Comparison of ENCODE assay signal across 8 cellular contexts in genomic region chr9:63817622-63818518, GRCh38.
DNase-seq lines count a peak whose midpoint lies in the region; ATAC-seq and TF ChIP-seq lines count a peak whose summit lies in the region.

No MANE protein-coding gene starts in this region.

- H3K4me1 ChIP-seq in parathyroid adenoma = no peaks in the 10 kb centered on the region
- peaks cover 0 to 3% (median 0%) of the 10 kb centered on the region in 4 donors for H3K4me1 ChIP-seq in upper lobe of left lung

- CTCF ChIA-PET in AG04450 (lab: Charles Lee) = interaction anchor here (0.6 kb wide), 1 partner anchor 1013 kb away, joined by 5 read pairs; no protein-coding TSS in a partner anchor

- H3K27ac ChIP-seq in AG04450 (ENCODE audit: low read depth, low read length) (no peak overlapping the region), parathyroid adenoma (no peak overlapping the region), upper lobe of left lung (peak overlapping the region in 2 of 4 donors; percentile 3 to 15)

- ATAC-seq in GM19455 (IDR thresholded peaks at IDR 0.05; ENCODE audit: unreplicated experiment) (peak; percentile 65), HG03565 (IDR thresholded peaks at IDR 0.05; ENCODE audit: unreplicated experiment) (peak; percentile 47), upper lobe of left lung (ENCODE audit: low FRiP score in 2 of 2) (peak; percentile 58 to 85)

- WGBS in upper lobe of left lung, 2 donors = 19 to 37% methylated on average over 39 to 41 of the region's 41 CpGs

- POLR2A ChIA-PET in AG04450 (lab: Yijun Ruan, JAX) = no interaction called here

- no peak for TF ChIP-seq EP300 in upper lobe of left lung (IDR thresholded peaks at IDR 0.05)

- no peaks in the 10 kb centered on the region for H3K79me2 ChIP-seq in parathyroid adenoma

- DNase-seq in AG04450 (ENCODE audit: low read depth, low spot score) (no peak), activated T-cell treated with anti-CD3 and anti-CD28 coated beads for 48 hours (ENCODE audit: low read depth) (peak; percentile 57), globus pallidus (ENCODE audit: low spot score) (peak; percentile 47), upper lobe of left lung (peak; percentile 72 to 92), UCSD-AML1 (lab: John Stamatoyannopoulos, UW; ENCODE audit: unreplicated experiment) (no peak)

- H3K4me3 ChIP-seq in AG04450 (ENCODE audit: low read depth, low read length) (peak overlapping the region; percentile 66), parathyroid adenoma (ENCODE audit: low read depth, low read length) (no peak overlapping the region), upper lobe of left lung (peak overlapping the region in 3 of 4 donors; percentile 16 to 25 (median 23))

- H3K27me3 ChIP-seq in AG04450 (ENCODE audit: control insufficient read depth, insufficient read depth, low read length) (peaks cover 4% of the 10 kb centered on the region), parathyroid adenoma (ENCODE audit: control insufficient read depth, insufficient read depth, low read length) (no peaks in the 10 kb centered on the region), upper lobe of left lung (peaks cover 0 to 6% (median 0%) of the 10 kb centered on the region in 4 donors)

- H3K36me3 ChIP-seq in parathyroid adenoma (ENCODE audit: control insufficient read depth, insufficient read depth, low read length) (no peaks in the 10 kb centered on the region), upper lobe of left lung (no peaks in the 10 kb centered on the region)

- H3K4me2 ChIP-seq in parathyroid adenoma (ENCODE audit: low read length) = no peak overlapping the region

- no peak for TF ChIP-seq POLR2A in upper lobe of left lung (IDR thresholded peaks at IDR 0.05)

- H3K9ac ChIP-seq in parathyroid adenoma = no peak overlapping the region

- H3K9me3 ChIP-seq in AG04450 (ENCODE audit: control insufficient read depth, insufficient read depth, low read length) (peaks cover 50% of the 10 kb centered on the region), parathyroid adenoma (ENCODE audit: control insufficient read depth, low read length) (no peaks in the 10 kb centered on the region), upper lobe of left lung (peaks cover 0 to 41% (median 7%) of the 10 kb centered on the region in 4 donors)

- TF ChIP-seq CTCF in AG04450 (IDR thresholded peaks at IDR 0.05; ENCODE audit: low read depth, low read length) = no peak
- TF ChIP-seq CTCF in parathyroid adenoma (IDR thresholded peaks at IDR 0.05) = no peak
- no peak for TF ChIP-seq CTCF in upper lobe of left lung (IDR thresholded peaks at IDR 0.05)

- H2AFZ ChIP-seq in parathyroid adenoma = peak overlapping the region; percentile 66

Comparison
In these comparisons a context has a peak if more than half of its experiments do, and no peak if none do; other contexts are left out.
1. DNase-seq: peak in activated T-cell treated with anti-CD3 and anti-CD28 coated beads for 48 hours (single experiment), globus pallidus (single experiment) and upper lobe of left lung (2 of 2); none in AG04450 (single experiment) and UCSD-AML1 (single experiment).
2. Peak in every context shown above with its lines, with median percentiles within 50 percentile points of each other: ATAC-seq.